Comparison of ENCODE assay signal across 1 cellular context in genomic region chr2:38571186-38571585, GRCh38.
TF ChIP-seq lines count a peak whose summit lies in the region.

No MANE protein-coding gene starts in this region.

TF ChIP-seq in HepG2, 621 proteins besides CTCF, POLR2A, EP300 and RAD21 (continued from another document):
- TF ChIP-seq SRSF4 (IDR thresholded peaks at IDR 0.05; ENCODE audit: low read depth, low read length, poor library complexity, severe bottlenecking) (no peak), ZNF138 (CRISPR knock-in tag; IDR thresholded peaks at IDR 0.05; ENCODE audit: low read depth) (no peak)
TF ChIP-seq in HepG2: peak in this region for 0.
